Comparison of ENCODE assay signal across 19 cellular contexts in genomic region chr11:113365895-113366294, GRCh38. TPM values are rescaled to one million over a fixed set of nuclear protein-coding genes. Genes with fewer than 3 reads are reported as not detected.
DNase-seq lines count a peak whose midpoint lies in the region; ATAC-seq lines count a peak whose summit lies in the region.
"Had no signal": no experiment of that assay in that cellular context is flagged by ENCODE, and none has a peak within 500 bp of the region (broad histone marks: within the 10 kb centered on the region; RNA-seq: fewer than 3 reads in every experiment).

No MANE protein-coding gene starts in this region.

- POLR2A ChIA-PET in activated naive CD8-positive, alpha-beta T cell treated with anti-CD3 and anti-CD28 coated beads, Interleukin-2, amount 10 ng/mL, durations not matched to agents 7 days and 5 days (lab: Charles Lee): no interaction called here

- ATAC-seq in activated naive CD8-positive, alpha-beta T cell treated with anti-CD3 and anti-CD28 coated beads, Interleukin-2, amount 10 ng/mL, durations not matched to agents 7 days and 5 days (ENCODE audit: low read depth): peak; percentile 59
- ATAC-seq in stimulated activated naive CD8-positive, alpha-beta T cell treated with anti-CD3 and anti-CD28 coated beads, Interleukin-15, amount 100 ng/mL, for 72 hours: peak; percentile 49
- ATAC-seq in GM19455 (IDR thresholded peaks at IDR 0.05; ENCODE audit: unreplicated experiment) (no peak), HG03432 (IDR thresholded peaks at IDR 0.05; ENCODE audit: unreplicated experiment) (no peak)
- ATAC-seq: Panc1, Right ventricle myocardium inferior had no signal

- peaks cover 87% of the 10 kb centered on the region for H3K36me3 Mint-ChIP-seq in activated T-cell treated with anti-CD3 and anti-CD28 coated beads, Interleukin-2, amount 50 U/mL, for 24 hours (ENCODE audit: low read depth)
- H3K36me3 Mint-ChIP-seq in activated naive CD8-positive, alpha-beta T cell treated with anti-CD3 and anti-CD28 coated beads, Interleukin-2, amount 10 ng/mL, durations not matched to agents 7 days and 5 days: peaks cover 10% of the 10 kb centered on the region

- H3K27ac Mint-ChIP-seq in activated T-cell treated with anti-CD3 and anti-CD28 coated beads, Interleukin-2, amount 50 U/mL, for 24 hours: peak overlapping the region; percentile 78
- peak overlapping the region; percentile 34 for H3K27ac Mint-ChIP-seq in activated naive CD8-positive, alpha-beta T cell treated with anti-CD3 and anti-CD28 coated beads, Interleukin-2, amount 10 ng/mL, durations not matched to agents 7 days and 5 days
- peak overlapping the region in 1 of 2 donors; percentile 57 for H3K27ac Mint-ChIP-seq in stimulated activated naive CD8-positive, alpha-beta T cell treated with anti-CD3 and anti-CD28 coated beads, Interleukin-15, amount 100 ng/mL, for 72 hours

- H3K27me3 Mint-ChIP-seq in activated T-cell treated with anti-CD3 and anti-CD28 coated beads, Interleukin-2, amount 50 U/mL, for 24 hours: no peaks in the 10 kb centered on the region
- H3K27me3 Mint-ChIP-seq in activated naive CD8-positive, alpha-beta T cell treated with anti-CD3 and anti-CD28 coated beads, Interleukin-2, amount 10 ng/mL, durations not matched to agents 7 days and 5 days: no peaks in the 10 kb centered on the region
- no peaks in the 10 kb centered on the region for H3K27me3 Mint-ChIP-seq in stimulated activated naive CD8-positive, alpha-beta T cell treated with anti-CD3 and anti-CD28 coated beads, Interleukin-15, amount 100 ng/mL, for 72 hours
- H3K27me3 Mint-ChIP-seq: IgD-negative memory B cell had no signal

- H3K4me3 Mint-ChIP-seq in activated T-cell treated with anti-CD3 and anti-CD28 coated beads, Interleukin-2, amount 50 U/mL, for 24 hours: no peak overlapping the region
- no peak overlapping the region for H3K4me3 Mint-ChIP-seq in activated naive CD8-positive, alpha-beta T cell treated with anti-CD3 and anti-CD28 coated beads, Interleukin-2, amount 10 ng/mL, durations not matched to agents 7 days and 5 days
- no peak overlapping the region for H3K4me3 Mint-ChIP-seq in stimulated activated naive CD8-positive, alpha-beta T cell treated with anti-CD3 and anti-CD28 coated beads, Interleukin-15, amount 100 ng/mL, for 72 hours
- H3K4me3 Mint-ChIP-seq: IgD-negative memory B cell had no signal

- peaks cover 26% of the 10 kb centered on the region for H3K4me1 Mint-ChIP-seq in activated T-cell treated with anti-CD3 and anti-CD28 coated beads, Interleukin-2, amount 50 U/mL, for 24 hours (ENCODE audit: low read depth)
- peaks cover 18% of the 10 kb centered on the region for H3K4me1 Mint-ChIP-seq in activated naive CD8-positive, alpha-beta T cell treated with anti-CD3 and anti-CD28 coated beads, Interleukin-2, amount 10 ng/mL, durations not matched to agents 7 days and 5 days
- H3K4me1 Mint-ChIP-seq in stimulated activated naive CD8-positive, alpha-beta T cell treated with anti-CD3 and anti-CD28 coated beads, Interleukin-15, amount 100 ng/mL, for 72 hours: peaks cover 32% of the 10 kb centered on the region

- no peak for DNase-seq in activated T-cell treated with anti-CD3 and anti-CD28 coated beads, Interleukin-2, amount 50 U/mL, for 24 hours
- DNase-seq in activated T-cell treated with anti-CD3 and anti-CD28 coated beads for 4 hours (no peak), DMS53 treated with DMSO at 0.1 percent for 48 hours (lab: John Stamatoyannopoulos, UW; ENCODE audit: unreplicated experiment) (peak; percentile 38), A172 (ENCODE audit: low spot score) (no peak)
- no peak for DNase-seq in activated naive CD8-positive, alpha-beta T cell treated with anti-CD3 and anti-CD28 coated beads, Interleukin-2, amount 10 ng/mL, durations not matched to agents 7 days and 5 days
- no peak for DNase-seq in stimulated activated naive CD8-positive, alpha-beta T cell treated with anti-CD3 and anti-CD28 coated beads, Interleukin-15, amount 100 ng/mL, for 72 hours
- DNase-seq: AML-193, DMS 273 treated with DMSO at 0.1 percent for 48 hours, GM23248, NCI-H1436 treated with DMSO at 0.1 percent for 48 hours, NCI-H2107, NCI-H446, SK-N-SH had no signal

- no peaks in the 10 kb centered on the region for H3K9me3 Mint-ChIP-seq in activated T-cell treated with anti-CD3 and anti-CD28 coated beads, Interleukin-2, amount 50 U/mL, for 24 hours
- H3K9me3 Mint-ChIP-seq in activated naive CD8-positive, alpha-beta T cell treated with anti-CD3 and anti-CD28 coated beads, Interleukin-2, amount 10 ng/mL, durations not matched to agents 7 days and 5 days: no peaks in the 10 kb centered on the region
- H3K9me3 Mint-ChIP-seq in stimulated activated naive CD8-positive, alpha-beta T cell treated with anti-CD3 and anti-CD28 coated beads, Interleukin-15, amount 100 ng/mL, for 72 hours: no peaks in the 10 kb centered on the region
- H3K9me3 Mint-ChIP-seq: IgD-negative memory B cell had no signal

RNA-seq across cellular contexts. Expression of gene ANKK1, which starts 21.7 kb away (rescaled TPM):
- total RNA-seq in activated naive CD8-positive, alpha-beta T cell treated with anti-CD3 and anti-CD28 coated beads, Interleukin-2, amount 10 ng/mL, durations not matched to agents 7 days and 5 days: 1 to 10 TPM; 1.9 to 2.4 TPM
- not detected in 2 replicates for total RNA-seq in A172 (2014; rRNA removed; shearing (Covaris generic))
- total RNA-seq: GM23248, HT1080, Right ventricle myocardium inferior had no signal

RNA-seq across cellular contexts. Expression of gene TTC12, which starts 51.5 kb away (rescaled TPM):
- 10 to 100 TPM; 37.4 to 45.6 TPM for total RNA-seq in activated naive CD8-positive, alpha-beta T cell treated with anti-CD3 and anti-CD28 coated beads, Interleukin-2, amount 10 ng/mL, durations not matched to agents 7 days and 5 days
- 6.9 and 9.1 TPM in 2 replicates for total RNA-seq in A172 (2014; rRNA removed; shearing (Covaris generic))

Comparison
In these comparisons a context has a peak if more than half of its experiments do, and no peak if none do; other contexts are left out.
1. ATAC-seq: peak in activated naive CD8-positive, alpha-beta T cell treated with anti-CD3 and anti-CD28 coated beads, Interleukin-2, amount 10 ng/mL, durations not matched to agents 7 days and 5 days (single experiment) and stimulated activated naive CD8-positive, alpha-beta T cell treated with anti-CD3 and anti-CD28 coated beads, Interleukin-15, amount 100 ng/mL, for 72 hours (single experiment); none in GM19455 (single experiment) and HG03432 (single experiment).